1 cellular context compared by ENCODE assay signal in the genomic region with DNA sequence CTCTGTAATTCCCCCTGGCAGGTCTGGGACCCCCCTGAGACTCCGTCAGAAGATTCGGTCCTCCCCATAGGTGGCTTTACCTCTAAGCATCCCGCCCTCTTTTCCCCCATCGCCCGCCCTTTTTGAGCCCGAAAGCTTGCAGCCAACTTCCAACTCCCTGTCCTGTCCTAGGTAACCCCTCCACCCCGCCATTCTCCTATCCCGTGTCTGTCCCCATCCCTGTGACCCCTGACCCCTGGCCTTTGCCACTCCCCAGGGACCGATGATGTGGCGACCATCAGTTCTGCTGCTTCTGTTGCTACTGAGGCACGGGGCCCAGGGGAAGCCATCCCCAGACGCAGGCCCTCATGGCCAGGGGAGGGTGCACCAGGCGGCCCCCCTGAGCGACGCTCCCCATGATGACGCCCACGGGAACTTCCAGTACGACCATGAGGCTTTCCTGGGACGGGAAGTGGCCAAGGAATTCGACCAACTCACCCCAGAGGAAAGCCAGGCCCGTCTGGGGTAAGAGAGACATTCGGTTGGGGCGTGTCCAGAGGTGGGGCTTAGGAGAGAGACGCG.
TF ChIP-seq lines count a peak whose summit lies in the region.

No MANE protein-coding gene starts in this region.

TF ChIP-seq in endothelial cell of umbilical vein, 7 proteins besides CTCF, POLR2A, EP300 and RAD21:
- TF ChIP-seq, protein P1, sequence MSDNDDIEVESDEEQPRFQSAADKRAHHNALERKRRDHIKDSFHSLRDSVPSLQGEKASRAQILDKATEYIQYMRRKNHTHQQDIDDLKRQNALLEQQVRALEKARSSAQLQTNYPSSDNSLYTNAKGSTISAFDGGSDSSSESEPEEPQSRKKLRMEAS (IDR thresholded peaks at IDR 0.05; ENCODE audit: insufficient read depth, insufficient read length) = no peak
- no peak for TF ChIP-seq GATA2 (IDR thresholded peaks at IDR 0.05; ENCODE audit: insufficient read depth, insufficient read length, low read depth, low read length)
- no peak for TF ChIP-seq EZH2 (IDR thresholded peaks at IDR 0.05; ENCODE audit: borderline replicate concordance, low read depth, low read length, severe bottlenecking)
- no peak for TF ChIP-seq POLR2AphosphoS5 (IDR thresholded peaks at IDR 0.05; ENCODE audit: insufficient read depth, low read depth, low read length)
- TF ChIP-seq FOS (IDR thresholded peaks at IDR 0.05; ENCODE audit: borderline replicate concordance, insufficient read depth, low read length) = no peak
- no peak for TF ChIP-seq MYC (IDR thresholded peaks at IDR 0.05; ENCODE audit: low read depth, low read length)
- TF ChIP-seq JUN (IDR thresholded peaks at IDR 0.05; ENCODE audit: borderline replicate concordance, insufficient read depth, insufficient read length, low read depth) = no peak
